ENCODE assay signal across 10 cellular contexts in the genomic region with DNA sequence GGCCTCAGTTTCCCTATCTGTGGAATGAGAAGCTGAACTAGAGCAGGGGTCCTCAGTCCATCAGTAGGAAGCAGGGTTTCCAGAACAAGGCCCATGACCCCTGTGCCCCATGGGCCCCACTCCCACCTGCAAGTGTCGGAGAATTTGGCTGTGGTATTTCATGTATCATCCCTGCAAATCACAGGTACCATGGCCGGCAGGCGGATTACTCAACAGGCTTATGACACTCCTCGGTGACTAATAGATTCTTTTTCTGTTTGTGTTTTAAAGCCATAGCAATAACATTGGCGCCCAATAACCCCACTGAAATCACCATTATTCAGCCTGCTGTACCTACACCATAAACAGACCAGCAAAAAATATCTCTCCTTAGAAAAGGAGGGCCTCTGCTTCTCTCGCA. TPM values are rescaled to one million over a fixed set of nuclear protein-coding genes. Genes with fewer than 3 reads are reported as not detected.
DNase-seq lines count a peak whose midpoint lies in the region; ATAC-seq and TF ChIP-seq lines count a peak whose summit lies in the region.
"Had no signal": no experiment of that assay in that cellular context is flagged by ENCODE, and none has a peak within 500 bp of the region (broad histone marks: within the 10 kb centered on the region; RNA-seq: fewer than 3 reads in every experiment).

No MANE protein-coding gene starts in this region.

- H2AFZ ChIP-seq in HCT116 (ENCODE audit: low read depth, low read length, poor library complexity, severe bottlenecking) = no peak overlapping the region

- H3K9me3 Mint-ChIP-seq in naive thymus-derived CD4-positive, alpha-beta T cell = peaks cover 0 to 5% (median 0%) of the 10 kb centered on the region in 11 donors
- H3K9me3 Mint-ChIP-seq: natural killer cell had no signal

- H3K9ac ChIP-seq in HCT116 (ENCODE audit: low read length) = no peak overlapping the region

- peaks cover 0 to 7% (median 0%) of the 10 kb centered on the region in 5 donors for H3K27me3 Mint-ChIP-seq in naive thymus-derived CD4-positive, alpha-beta T cell

- peak overlapping the region; percentile 36 for H3K4me2 ChIP-seq in HCT116 (ENCODE audit: low read length)

- no peaks in the 10 kb centered on the region for H3K36me3 Mint-ChIP-seq in naive thymus-derived CD4-positive, alpha-beta T cell
- H3K36me3 Mint-ChIP-seq: natural killer cell had no signal

- no peaks in the 10 kb centered on the region for H3K36me3 ChIP-seq in HCT116 (ENCODE audit: control insufficient read depth in 1 of 2, insufficient read depth in 2 of 2, low read length in 2 of 2)
- H3K36me3 ChIP-seq in stomach = no peaks in the 10 kb centered on the region
- no peaks in the 10 kb centered on the region for H3K36me3 ChIP-seq in naive thymus-derived CD4-positive, alpha-beta T cell (ENCODE audit: control insufficient read depth in 2 of 3, insufficient read depth in 3 of 3, low read length in 3 of 3)
- H3K36me3 ChIP-seq: SJCRH30 had no signal

- no peaks in the 10 kb centered on the region for H3K27me3 ChIP-seq in HCT116 (ENCODE audit: insufficient read depth, low read length)
- no peaks in the 10 kb centered on the region for H3K27me3 ChIP-seq in stomach
- H3K27me3 ChIP-seq in naive thymus-derived CD4-positive, alpha-beta T cell (ENCODE audit: control insufficient read depth in 2 of 2, insufficient read depth in 2 of 2, low read length in 2 of 2) = no peaks in the 10 kb centered on the region
- H3K27me3 ChIP-seq: SJCRH30 had no signal

- no peak overlapping the region for H3K4me3 Mint-ChIP-seq in naive thymus-derived CD4-positive, alpha-beta T cell
- H3K4me3 Mint-ChIP-seq: natural killer cell had no signal

- H3K4me3 ChIP-seq in HCT116 (replicated peaks in 1 of 2; ENCODE audit: low read depth in 1 of 2, low read length in 2 of 2) = no peak overlapping the region
- H3K4me3 ChIP-seq in foreskin fibroblast (ENCODE audit: low read depth in 1 of 2, low read length in 2 of 2) = no peak overlapping the region
- no peak overlapping the region for H3K4me3 ChIP-seq in stomach
- H3K4me3 ChIP-seq in naive thymus-derived CD4-positive, alpha-beta T cell (ENCODE audit: low read length) = no peak overlapping the region
- H3K4me3 ChIP-seq: SJCRH30 had no signal

- TF ChIP-seq RAD21 in HCT116 (IDR thresholded peaks at IDR 0.05; ENCODE audit: low read depth) = no peak

- no peak overlapping the region for H3K27ac Mint-ChIP-seq in naive thymus-derived CD4-positive, alpha-beta T cell
- H3K27ac Mint-ChIP-seq: natural killer cell had no signal

- H3K9me2 ChIP-seq in HCT116 (ENCODE audit: insufficient read depth) = no peaks in the 10 kb centered on the region

- BruUV-seq in HCT116 (replicated peaks; lab: Mats Ljungman, UMichigan) = no TSS peak

- H3K27ac ChIP-seq in HCT116 (ENCODE audit: low read depth, low read length) = no peak overlapping the region
- H3K27ac ChIP-seq in RWPE1 = peak overlapping the region; percentile 70
- H3K27ac ChIP-seq in stomach = peak overlapping the region in 3 of 5 donors; percentile 10 to 57 (median 51)
- no peak overlapping the region for H3K27ac ChIP-seq in naive thymus-derived CD4-positive, alpha-beta T cell (ENCODE audit: low read depth, low read length)
- H3K27ac ChIP-seq: SJCRH30 had no signal

- no peaks in the 10 kb centered on the region for H4K20me1 ChIP-seq in HCT116 (ENCODE audit: insufficient read depth)

- CTCF ChIA-PET in HCT116 (lab: Charles Lee) (no interaction called here), RWPE1 (lab: Yijun Ruan, JAX) (no interaction called here)
- CTCF ChIA-PET in naive thymus-derived CD4-positive, alpha-beta T cell (lab: Charles Lee) = no interaction called here

- POLR2A ChIA-PET in HCT116 (lab: Charles Lee) (no interaction called here), RWPE1 (lab: Yijun Ruan, JAX; ENCODE audit: low non-redundant PET) (no interaction called here)
- POLR2A ChIA-PET in naive thymus-derived CD4-positive, alpha-beta T cell (lab: Charles Lee) = interaction anchor here (0.7 kb wide), 1 partner anchor 8 kb away, joined by 3 read pairs; no protein-coding TSS in a partner anchor

- H3K4me1 ChIP-seq in HCT116 (ENCODE audit: control insufficient read depth in 1 of 2, insufficient read depth in 2 of 2, low read length in 2 of 2) (peaks cover 0 to 12% of the 10 kb centered on the region in 2 experiments; a peak in 2 of 4 replicates), stomach (peaks cover 0 to 24% (median 9%) of the 10 kb centered on the region in 4 donors)
- no peaks in the 10 kb centered on the region for H3K4me1 ChIP-seq in naive thymus-derived CD4-positive, alpha-beta T cell (ENCODE audit: control insufficient read depth in 2 of 2, insufficient read depth in 2 of 2, low read length in 2 of 2)

- H3K79me2 ChIP-seq in HCT116 (ENCODE audit: insufficient read depth, low read length) = no peaks in the 10 kb centered on the region

- TF ChIP-seq POLR2A in HCT116 (IDR thresholded peaks at IDR 0.05; ENCODE audit: borderline replicate concordance, extremely low read depth, insufficient read depth, insufficient read length) (no peak), stomach (IDR thresholded peaks at IDR 0.05) (no peak)

- WGBS in stomach, 5 donors = 51 to 74% (median 65%) methylated on average over 6 of the region's 6 CpGs

- intact Hi-C loops in HCT116 (cut with micrococcal nuclease) = no loop called here
- intact Hi-C loops in stomach (cut with DNase I; ENCODE audit: low total_unique reads) = no loop called here
- intact Hi-C loops in naive thymus-derived CD4-positive, alpha-beta T cell (cut with micrococcal nuclease) = no loop called here

- no peaks in the 10 kb centered on the region for H3K9me3 ChIP-seq in HCT116 (ENCODE audit: control insufficient read depth in 1 of 2, insufficient read depth in 1 of 2, low read depth in 1 of 2, low read length in 2 of 2)
- H3K9me3 ChIP-seq in stomach = no peaks in the 10 kb centered on the region
- H3K9me3 ChIP-seq in naive thymus-derived CD4-positive, alpha-beta T cell (ENCODE audit: control insufficient read depth in 2 of 3, low read length in 3 of 3) = no peaks in the 10 kb centered on the region
- H3K9me3 ChIP-seq: SJCRH30 had no signal

- RAD21 ChIA-PET in HCT116 (lab: Charles Lee; ENCODE audit: low non-redundant PET in 1 of 2, low total read pairs in 2 of 2, uncharacterized antibody in 2 of 2, unreplicated experiment in 2 of 2) = no interaction called here

- TF ChIP-seq EP300 in stomach (IDR thresholded peaks at IDR 0.05) = no peak

- TF ChIP-seq CTCF in HCT116 (IDR thresholded peaks at IDR 0.05 in 2 of 3, conservative IDR thresholded peaks at IDR 0.05 in 1 of 3; ENCODE audit: borderline replicate concordance in 1 of 3, insufficient read depth in 1 of 3, low read depth in 2 of 3, low read length in 2 of 3) (no peak), RWPE1 (conservative IDR thresholded peaks at IDR 0.05; ENCODE audit: low read depth) (no peak), foreskin fibroblast (IDR thresholded peaks at IDR 0.05; ENCODE audit: low read depth, low read length) (no peak), stomach (IDR thresholded peaks at IDR 0.05) (no peak)

- peak; percentile 61 for ATAC-seq in HCT116
- no peak for ATAC-seq in naive thymus-derived CD4-positive, alpha-beta T cell
- ATAC-seq in GM18502 (IDR thresholded peaks at IDR 0.05; ENCODE audit: poor library complexity, unreplicated experiment) = no peak
- ATAC-seq: natural killer cell had no signal

- peak; percentile 10 for DNase-seq in HCT116 (ENCODE audit: low read depth, low spot score)
- peak; percentile 93 for DNase-seq in RWPE1 (ENCODE audit: low spot score)
- DNase-seq in foreskin fibroblast = peak; percentile 50 to 66
- DNase-seq in stomach = no peak
- DNase-seq in globus pallidus (ENCODE audit: low spot score) = no peak
- DNase-seq in NCI-H774 (lab: John Stamatoyannopoulos, UW) = no peak
- DNase-seq in naive thymus-derived CD4-positive, alpha-beta T cell = no peak
- DNase-seq: natural killer cell, SJCRH30 had no signal

- peaks cover 0 to 2% (median 0%) of the 10 kb centered on the region in 7 donors for H3K4me1 Mint-ChIP-seq in naive thymus-derived CD4-positive, alpha-beta T cell
- H3K4me1 Mint-ChIP-seq: natural killer cell had no signal

TF ChIP-seq in HCT116, 20 proteins besides CTCF, POLR2A, EP300 and RAD21 (continues in another document):
- no peak for TF ChIP-seq POLR2AphosphoS5 (IDR thresholded peaks at IDR 0.05; ENCODE audit: low read depth, low read length)
- TF ChIP-seq ZFX (IDR thresholded peaks at IDR 0.05) = no peak
- no peak for TF ChIP-seq TCF7L2 (IDR thresholded peaks at IDR 0.05; ENCODE audit: borderline replicate concordance, extremely low read depth, insufficient read depth, insufficient read length)
- TF ChIP-seq, protein P1, sequence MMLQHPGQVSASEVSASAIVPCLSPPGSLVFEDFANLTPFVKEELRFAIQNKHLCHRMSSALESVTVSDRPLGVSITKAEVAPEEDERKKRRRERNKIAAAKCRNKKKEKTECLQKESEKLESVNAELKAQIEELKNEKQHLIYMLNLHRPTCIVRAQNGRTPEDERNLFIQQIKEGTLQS (IDR thresholded peaks at IDR 0.05) = no peak
- TF ChIP-seq ZNF274 (IDR thresholded peaks at IDR 0.05; ENCODE audit: low read depth, low read length) = no peak

RNA-seq across cellular contexts. Expression of a gene that starts 60.0 kb away (rescaled TPM):
- total RNA-seq in HCT116 (2021; ENCODE audit: unreplicated experiment) (1.9 TPM), stomach (10 to 100 TPM in 2 of 5 donors, 1 to 10 TPM in 1, not detected in 2; 1.8 to 96.7 (median 34.4) TPM)
- polyA plus RNA-seq in HCT116 (2012) = 0.61 and 1.3 TPM in 2 replicates
- polyA plus RNA-seq in stomach = under 1 TPM; 0.12 to 0.76 (median 0.30) TPM
- under 1 TPM in 2 of 5 experiments, not detected in 3; 0.27 to 0.45 TPM for total RNA-seq in naive thymus-derived CD4-positive, alpha-beta T cell
- under 1 TPM in 1 of 2 donors, not detected in 1; 0.16 TPM for polyA plus RNA-seq in naive thymus-derived CD4-positive, alpha-beta T cell

Comparison
In these comparisons a context has a peak if more than half of its experiments do, and no peak if none do; other contexts are left out.
1. DNase-seq: peak in HCT116 (single experiment), RWPE1 (single experiment) and foreskin fibroblast (2 of 2); none in stomach (single experiment), globus pallidus (single experiment), NCI-H774 (single experiment) and naive thymus-derived CD4-positive, alpha-beta T cell (0 of 9).
2. H3K27ac ChIP-seq: peak in RWPE1 (single experiment) and stomach (3 of 5); none in HCT116 (single experiment) and naive thymus-derived CD4-positive, alpha-beta T cell (single experiment).